24 cellular contexts compared by ENCODE assay signal in genomic region chr18:71405142-71405806, GRCh38.
"Had no signal": no experiment of that assay in that cellular context is flagged by ENCODE, and none has a peak within 500 bp of the region (broad histone marks: within the 10 kb centered on the region; RNA-seq: fewer than 3 reads in every experiment).

No MANE protein-coding gene starts in this region.

- H3K9me3 ChIP-seq: mucosa of descending colon, pancreas, prostate gland, right atrium auricular region, spleen, tibial nerve had no signal

- H3K4me1 ChIP-seq: foreskin keratinocyte, heart right ventricle, pancreas, prostate gland, right atrium auricular region, spleen, tibial nerve had no signal

- H3K27ac ChIP-seq: foreskin keratinocyte, heart right ventricle, pancreas, prostate gland, right atrium auricular region, spleen, tibial nerve, VCaP had no signal

- DNase-seq: activated CD4-positive, alpha-beta T cell treated with anti-CD3 and anti-CD28 coated beads for 4 hours; activated CD4-positive, alpha-beta T cell treated with anti-CD3 and anti-CD28 coated beads, Interleukin-2, amount 50 U/mL, for 4 hours; activated naive CD4-positive, alpha-beta T cell treated with Interleukin-2 at 50 U/mL for 16 hours; activated T-cell treated with anti-CD3 and anti-CD28 coated beads for 4 hours; activated T-cell treated with anti-CD3 and anti-CD28 coated beads, Interleukin-2, amount 50 U/mL, for 72 hours; anterior cingulate cortex; endodermal cell; foreskin keratinocyte; heart right ventricle; left ventricle myocardium superior; mucosa of descending colon; nucleus accumbens; pancreas; spleen; stimulated activated naive CD4-positive, alpha-beta T cell; T-helper 9 cell had no signal

- FAIRE-seq: bronchial epithelial cell, islet of Langerhans, pancreas had no signal

- H3K36me3 ChIP-seq: heart right ventricle, pancreas, prostate gland, right atrium auricular region, spleen, tibial nerve had no signal

- H3K4me3 ChIP-seq: heart right ventricle, mucosa of descending colon, pancreas, prostate gland, right atrium auricular region, spleen, tibial nerve had no signal

- ATAC-seq: activated T-cell treated with anti-CD3 and anti-CD28 coated beads, Interleukin-2, amount 50 U/mL, for 72 hours; esophagus mucosa; foreskin keratinocyte; heart right ventricle; left ventricle myocardium superior; mucosa of descending colon; natural killer cell treated with Interleukin-12 subunit alpha and Interleukin-12 subunit beta and Interleukin-15 and Interleukin-18, amount 100 ng/mL, for 72 hours; pancreas had no signal

- H3K27me3 ChIP-seq: foreskin keratinocyte, heart right ventricle, pancreas, right atrium auricular region, spleen, tibial nerve had no signal
